In genomic region chr14:24908592-24909236, GRCh38 we compare ENCODE assay signal across 17 cellular contexts.
A peak's percentile ranks its signal among the peaks of the same experiment; 100 is the strongest.
DNase-seq lines count a peak whose midpoint lies in the region; ATAC-seq and TF ChIP-seq lines count a peak whose summit lies in the region.
"Had no signal": no experiment of that assay in that cellular context is flagged by ENCODE, and none has a peak within 500 bp of the region (broad histone marks: within the 10 kb centered on the region; RNA-seq: fewer than 3 reads in every experiment).

No MANE protein-coding gene starts in this region.

- H3K36me3 ChIP-seq in heart left ventricle, result no peaks in the 10 kb centered on the region
- no peaks in the 10 kb centered on the region for H3K36me3 ChIP-seq in heart right ventricle
- no peaks in the 10 kb centered on the region for H3K36me3 ChIP-seq in suprapubic skin
- H3K36me3 ChIP-seq: HAP-1, SJSA1 had no signal

- intact Hi-C loops in heart left ventricle (cut with DNase I), result loop anchor here in 1 of 10 donors (10.0 kb wide), 1 partner anchor 126 kb away; no protein-coding TSS in a partner anchor
- intact Hi-C loops in cardiac septum (cut with DNase I), result loop anchor here (10.0 kb wide), 1 partner anchor 136 kb away; no protein-coding TSS in a partner anchor
- intact Hi-C loops in heart right ventricle (cut with DNase I), result no loop called here
- intact Hi-C loops in activated naive CD4-positive, alpha-beta T cell treated with anti-CD3 and anti-CD28 coated beads for 36 hours (cut with micrococcal nuclease), result no loop called here

- TF ChIP-seq POLR2A in heart left ventricle (IDR thresholded peaks at IDR 0.05) (no peak), suprapubic skin (IDR thresholded peaks at IDR 0.05) (no peak)

- WGBS in heart left ventricle, 4 donors, result 83 to 90% (median 89%) methylated on average over 4 of the region's 4 CpGs
- 84 to 85% methylated on average over 4 of the region's 4 CpGs for WGBS in heart right ventricle, 2 donors
- WGBS in suprapubic skin, result 88% methylated on average over 4 of the region's 4 CpGs

- no peaks in the 10 kb centered on the region for H3K9me3 Mint-ChIP-seq in type B pancreatic cell
- H3K9me3 Mint-ChIP-seq in activated naive CD4-positive, alpha-beta T cell treated with anti-CD3 and anti-CD28 coated beads for 36 hours, result no peaks in the 10 kb centered on the region
- no peaks in the 10 kb centered on the region for H3K9me3 Mint-ChIP-seq in chondrocyte (ENCODE audit: low read depth)

- peak in 3 of 4 donors; percentile 10 to 59 (median 12) for ATAC-seq in heart left ventricle
- ATAC-seq in heart right ventricle, result peak in 6 of 8 donors; percentile 14 to 64 (median 38)

- H3K9me3 ChIP-seq in heart left ventricle (no peaks in the 10 kb centered on the region), heart right ventricle (peaks cover 0 to 6% (median 0%) of the 10 kb centered on the region in 11 donors), suprapubic skin (no peaks in the 10 kb centered on the region)
- H3K9me3 ChIP-seq: Caco-2, HAP-1, SJSA1 had no signal

- H3K4me3 Mint-ChIP-seq in type B pancreatic cell (no peak overlapping the region), chondrocyte (ENCODE audit: unreplicated experiment) (no peak overlapping the region)
- no peak overlapping the region for H3K4me3 Mint-ChIP-seq in activated naive CD4-positive, alpha-beta T cell treated with anti-CD3 and anti-CD28 coated beads for 36 hours

- peaks cover 0 to 50% (median 18%) of the 10 kb centered on the region in 12 donors for H3K4me1 ChIP-seq in heart left ventricle
- H3K4me1 ChIP-seq in heart right ventricle, result peaks cover 0 to 37% (median 25%) of the 10 kb centered on the region in 9 donors
- peaks cover 16% of the 10 kb centered on the region for H3K4me1 ChIP-seq in suprapubic skin
- H3K4me1 ChIP-seq: HAP-1 had no signal

- TF ChIP-seq CTCF in heart left ventricle (IDR thresholded peaks at IDR 0.05) (no peak), heart right ventricle (IDR thresholded peaks at IDR 0.05) (no peak), type B pancreatic cell (conservative IDR thresholded peaks at IDR 0.05) (no peak), suprapubic skin (IDR thresholded peaks at IDR 0.05) (no peak), chondrocyte (IDR thresholded peaks at IDR 0.05) (no peak)

- H3K4me3 ChIP-seq in heart left ventricle, result no peak overlapping the region
- H3K4me3 ChIP-seq in heart right ventricle, result no peak overlapping the region
- H3K4me3 ChIP-seq in suprapubic skin, result no peak overlapping the region
- H3K4me3 ChIP-seq: HAP-1, SJSA1 had no signal

- H3K27ac ChIP-seq in heart left ventricle, result no peak overlapping the region
- H3K27ac ChIP-seq in heart right ventricle, result peak overlapping the region in 2 of 10 donors; percentile 6 to 34
- no peak overlapping the region for H3K27ac ChIP-seq in suprapubic skin
- H3K27ac ChIP-seq: C4-2B, SJSA1 had no signal

- H3K27ac Mint-ChIP-seq in type B pancreatic cell, result no peak overlapping the region
- no peak overlapping the region for H3K27ac Mint-ChIP-seq in activated naive CD4-positive, alpha-beta T cell treated with anti-CD3 and anti-CD28 coated beads for 36 hours
- no peak overlapping the region for H3K27ac Mint-ChIP-seq in chondrocyte (ENCODE audit: unreplicated experiment)

- DNase-seq in heart left ventricle (no peak), cardiac septum (ENCODE audit: low spot score) (no peak), heart right ventricle (no peak), midbrain (lab: John Stamatoyannopoulos, UW) (peak; percentile 21), type B pancreatic cell (ENCODE audit: extremely low spot score, unreplicated experiment) (no peak), suprapubic skin (ENCODE audit: low spot score in 2 of 2) (no peak), chondrocyte (ENCODE audit: low spot score) (no peak)
- no peak for DNase-seq in activated naive CD4-positive, alpha-beta T cell treated with anti-CD3 and anti-CD28 coated beads for 36 hours
- DNase-seq: Caco-2, Karpas-422, NCI-H1930, NCI-H2171 treated with DMSO at 0.1 percent for 48 hours, NCI-H524 treated with DMSO at 0.1 percent for 48 hours, RPMI8226 had no signal

- no peaks in the 10 kb centered on the region for H3K4me1 Mint-ChIP-seq in type B pancreatic cell (ENCODE audit: unreplicated experiment)
- no peaks in the 10 kb centered on the region for H3K4me1 Mint-ChIP-seq in activated naive CD4-positive, alpha-beta T cell treated with anti-CD3 and anti-CD28 coated beads for 36 hours (ENCODE audit: low read depth)
- H3K4me1 Mint-ChIP-seq in chondrocyte (ENCODE audit: low read depth), result peaks cover 15% of the 10 kb centered on the region

- H3K27me3 Mint-ChIP-seq in type B pancreatic cell (no peaks in the 10 kb centered on the region), chondrocyte (ENCODE audit: low read depth) (no peaks in the 10 kb centered on the region)
- peaks cover 9% of the 10 kb centered on the region for H3K27me3 Mint-ChIP-seq in activated naive CD4-positive, alpha-beta T cell treated with anti-CD3 and anti-CD28 coated beads for 36 hours (ENCODE audit: low read depth)

- H3K27me3 ChIP-seq in heart left ventricle (no peaks in the 10 kb centered on the region), heart right ventricle (no peaks in the 10 kb centered on the region), suprapubic skin (no peaks in the 10 kb centered on the region)
- H3K27me3 ChIP-seq: SJSA1 had no signal

- peaks cover 4% of the 10 kb centered on the region for H3K36me3 Mint-ChIP-seq in type B pancreatic cell
- H3K36me3 Mint-ChIP-seq in activated naive CD4-positive, alpha-beta T cell treated with anti-CD3 and anti-CD28 coated beads for 36 hours (ENCODE audit: low read depth), result no peaks in the 10 kb centered on the region
- no peaks in the 10 kb centered on the region for H3K36me3 Mint-ChIP-seq in chondrocyte (ENCODE audit: low read depth)

- CTCF ChIA-PET in activated naive CD4-positive, alpha-beta T cell treated with anti-CD3 and anti-CD28 coated beads for 36 hours (lab: Charles Lee), result interaction anchor here (0.6 kb wide), 2 partner anchors 133 to 1922 kb away, joined by 3 read pairs; no protein-coding TSS in a partner anchor

- no peak for TF ChIP-seq EP300 in suprapubic skin (IDR thresholded peaks at IDR 0.05)
